In genomic region chr21:44013380-44014088, GRCh38 we compare ENCODE assay signal across 8 cellular contexts. TPM values are rescaled to one million over a fixed set of nuclear protein-coding genes. Genes with fewer than 3 reads are reported as not detected.
A peak's percentile ranks its signal among the peaks of the same experiment; 100 is the strongest.
DNase-seq lines count a peak whose midpoint lies in the region; ATAC-seq and TF ChIP-seq lines count a peak whose summit lies in the region.

No MANE protein-coding gene starts in this region.

- H3K9ac ChIP-seq in duodenal mucosa (ENCODE audit: low read depth in 1 of 2, low read length in 2 of 2) = peak overlapping the region; percentile 66 to 75

- H3K27me3 ChIP-seq in duodenal mucosa (ENCODE audit: control insufficient read depth in 1 of 2, insufficient read depth in 2 of 2, low read length in 2 of 2) = no peaks in the 10 kb centered on the region
- H3K27me3 ChIP-seq in muscle layer of duodenum (ENCODE audit: low read depth, low read length) = no peaks in the 10 kb centered on the region
- H3K27me3 ChIP-seq in upper lobe of right lung = no peaks in the 10 kb centered on the region

- POLR2A ChIA-PET in AG04449 (lab: Yijun Ruan, JAX) = interaction anchor here (0.8 kb wide), 1 partner anchor 13 kb away, joined by 4 read pairs; no protein-coding TSS in a partner anchor

- no peaks in the 10 kb centered on the region for H3K27me3 Mint-ChIP-seq in T-helper 17 cell

- TF ChIP-seq CTCF in AG04449 (IDR thresholded peaks at IDR 0.05; ENCODE audit: insufficient read depth, low read length, missing control alignments) (no peak), upper lobe of right lung (IDR thresholded peaks at IDR 0.05) (no peak)

- H3K4me1 ChIP-seq in duodenal mucosa (ENCODE audit: control insufficient read depth in 1 of 2, insufficient read depth in 2 of 2, low read length in 2 of 2) = peaks cover 16 to 22% of the 10 kb centered on the region in 2 donors
- peaks cover 13 to 30% of the 10 kb centered on the region in 2 donors for H3K4me1 ChIP-seq in muscle layer of duodenum (ENCODE audit: control insufficient read depth in 1 of 2, insufficient read depth in 2 of 2, low read length in 2 of 2)
- H3K4me1 ChIP-seq in upper lobe of right lung = peaks cover 30% of the 10 kb centered on the region

- H3K27ac Mint-ChIP-seq in T-helper 17 cell = peak overlapping the region; percentile 98

- H3K4me3 ChIP-seq in AG04449 (ENCODE audit: low read depth, low read length) (peak overlapping the region; percentile 78), duodenal mucosa (ENCODE audit: low read depth in 1 of 2, low read length in 2 of 2) (peak overlapping the region; percentile 77 to 79), muscle layer of duodenum (ENCODE audit: low read depth in 1 of 2, low read length in 2 of 2) (peak overlapping the region; percentile 73 to 82), upper lobe of right lung (peak overlapping the region; percentile 85)

- peak overlapping the region; percentile 93 for H3K4me3 Mint-ChIP-seq in T-helper 17 cell

- H3K36me3 ChIP-seq in duodenal mucosa (ENCODE audit: control insufficient read depth in 1 of 2, insufficient read depth in 2 of 2, low read length in 2 of 2) (no peaks in the 10 kb centered on the region), muscle layer of duodenum (ENCODE audit: control insufficient read depth in 1 of 2, insufficient read depth in 2 of 2, low read length in 2 of 2) (no peaks in the 10 kb centered on the region), upper lobe of right lung (no peaks in the 10 kb centered on the region)

- H3K27ac ChIP-seq in duodenal mucosa (ENCODE audit: low read depth, low read length) = no peak overlapping the region
- H3K27ac ChIP-seq in muscle layer of duodenum (ENCODE audit: low read length) = peak overlapping the region; percentile 27
- H3K27ac ChIP-seq in upper lobe of right lung = peak overlapping the region; percentile 94

- intact Hi-C loops in upper lobe of right lung (cut with DNase I) = no loop called here

- CTCF ChIA-PET in AG04449 (lab: Yijun Ruan, JAX) = interaction anchor here (1.1 kb wide), 1 partner anchor 38 kb away, joined by 5 read pairs; no protein-coding TSS in a partner anchor

- H3K4me1 Mint-ChIP-seq in T-helper 17 cell = peaks cover 48% of the 10 kb centered on the region

- ATAC-seq in T-helper 17 cell (peak; percentile 59), upper lobe of right lung (no peak), HG03432 (IDR thresholded peaks at IDR 0.05; ENCODE audit: unreplicated experiment) (no peak)

- DNase-seq in AG04449 (ENCODE audit: low read depth, low spot score) (no peak), HCEC 1CT (peak; percentile 1), T-helper 17 cell (peak; percentile 25 to 34 (median 31)), upper lobe of right lung (no peak), NCI-H748 treated with DMSO at 0.1 percent for 48 hours (lab: John Stamatoyannopoulos, UW) (no peak)

- H3K36me3 Mint-ChIP-seq in T-helper 17 cell (ENCODE audit: low read depth) = no peaks in the 10 kb centered on the region

- H3K9me3 ChIP-seq in T-helper 17 cell (ENCODE audit: control insufficient read depth, low read length, poor library complexity, severe bottlenecking) (no peaks in the 10 kb centered on the region), duodenal mucosa (ENCODE audit: control insufficient read depth in 1 of 2, low read length in 2 of 2) (no peaks in the 10 kb centered on the region), muscle layer of duodenum (ENCODE audit: control insufficient read depth in 1 of 2, low read length in 2 of 2) (no peaks in the 10 kb centered on the region), upper lobe of right lung (no peaks in the 10 kb centered on the region)

RNA-seq across cellular contexts. Expression of gene TRAPPC10, which starts 1.4 kb away (rescaled TPM):
- 100 to 1,000 TPM; 107 to 122 TPM for total RNA-seq in T-helper 17 cell
- 42.6 TPM for total RNA-seq in upper lobe of right lung

Comparison
In these comparisons a context has a peak if more than half of its experiments do, and no peak if none do; other contexts are left out.
1. DNase-seq: peak in HCEC 1CT (single experiment) and T-helper 17 cell (3 of 3); none in AG04449 (single experiment), upper lobe of right lung (single experiment) and NCI-H748 treated with DMSO at 0.1 percent for 48 hours (single experiment).
2. Peak in every context shown above with its lines, with median percentiles within 50 percentile points of each other: H3K4me3 ChIP-seq.